In genomic region chr15:63531586-63531985, GRCh38 we compare ENCODE assay signal across 14 cellular contexts. TPM values are rescaled to one million over a fixed set of nuclear protein-coding genes. Genes with fewer than 3 reads are reported as not detected.
DNase-seq lines count a peak whose midpoint lies in the region; ATAC-seq and TF ChIP-seq lines count a peak whose summit lies in the region.
"Had no signal": no experiment of that assay in that cellular context is flagged by ENCODE, and none has a peak within 500 bp of the region (broad histone marks: within the 10 kb centered on the region; RNA-seq: fewer than 3 reads in every experiment).

No MANE protein-coding gene starts in this region.

- TF ChIP-seq POLR2A in NB4 (IDR thresholded peaks at IDR 0.05; ENCODE audit: extremely low read depth, insufficient read length), result no peak

- peaks cover 2% of the 10 kb centered on the region for H3K9me3 Mint-ChIP-seq in activated naive CD8-positive, alpha-beta T cell treated with anti-CD3 and anti-CD28 coated beads for 36 hours
- H3K9me3 Mint-ChIP-seq in activated naive CD8-positive, alpha-beta T cell treated with anti-CD3 and anti-CD28 coated beads, Interleukin-2, amount 50 U/mL, for 24 hours, result no peaks in the 10 kb centered on the region
- H3K9me3 Mint-ChIP-seq in type B pancreatic cell, result no peaks in the 10 kb centered on the region

- H3K4me1 Mint-ChIP-seq in activated naive CD8-positive, alpha-beta T cell treated with anti-CD3 and anti-CD28 coated beads for 36 hours, result peaks cover 77% of the 10 kb centered on the region
- peaks cover 89% of the 10 kb centered on the region for H3K4me1 Mint-ChIP-seq in activated naive CD8-positive, alpha-beta T cell treated with anti-CD3 and anti-CD28 coated beads, Interleukin-2, amount 50 U/mL, for 24 hours
- peaks cover 27% of the 10 kb centered on the region for H3K4me1 Mint-ChIP-seq in type B pancreatic cell (ENCODE audit: unreplicated experiment)

- H3K36me3 Mint-ChIP-seq in activated naive CD8-positive, alpha-beta T cell treated with anti-CD3 and anti-CD28 coated beads for 36 hours, result peaks cover 32% of the 10 kb centered on the region
- peaks cover 12% of the 10 kb centered on the region for H3K36me3 Mint-ChIP-seq in activated naive CD8-positive, alpha-beta T cell treated with anti-CD3 and anti-CD28 coated beads, Interleukin-2, amount 50 U/mL, for 24 hours (ENCODE audit: low read depth)
- peaks cover 7% of the 10 kb centered on the region for H3K36me3 Mint-ChIP-seq in type B pancreatic cell

- TF ChIP-seq CTCF in NB4 (IDR thresholded peaks at IDR 0.05; ENCODE audit: low read depth, low read length), result peak; percentile 38
- TF ChIP-seq CTCF in epithelial cell of proximal tubule (conservative IDR thresholded peaks at IDR 0.05; ENCODE audit: low read depth, low read length), result peak; percentile 46
- peak; percentile 56 for TF ChIP-seq CTCF in type B pancreatic cell (conservative IDR thresholded peaks at IDR 0.05)

- H3K4me3 Mint-ChIP-seq in activated naive CD8-positive, alpha-beta T cell treated with anti-CD3 and anti-CD28 coated beads for 36 hours, result no peak overlapping the region
- H3K4me3 Mint-ChIP-seq in activated naive CD8-positive, alpha-beta T cell treated with anti-CD3 and anti-CD28 coated beads, Interleukin-2, amount 50 U/mL, for 24 hours, result no peak overlapping the region
- no peak overlapping the region for H3K4me3 Mint-ChIP-seq in type B pancreatic cell

- no peak for DNase-seq in activated naive CD8-positive, alpha-beta T cell treated with anti-CD3 and anti-CD28 coated beads for 36 hours
- DNase-seq in activated naive CD8-positive, alpha-beta T cell treated with anti-CD3 and anti-CD28 coated beads, Interleukin-2, amount 50 U/mL, for 24 hours, result no peak
- DNase-seq in NB4 (ENCODE audit: low read depth), result peak; percentile 29
- DNase-seq in epithelial cell of proximal tubule (ENCODE audit: low read depth), result no peak
- DNase-seq in type B pancreatic cell (ENCODE audit: extremely low spot score, unreplicated experiment), result no peak
- no peak for DNase-seq in cortex of kidney (lab: John Stamatoyannopoulos, UW)
- DNase-seq in NCI-H1930 (lab: John Stamatoyannopoulos, UW), result no peak
- DNase-seq: activated CD8-positive, alpha-beta memory T cell treated with anti-CD3 and anti-CD28 coated beads for 24 hours; body of pancreas; SJCRH30; stomach had no signal

- no peak for ATAC-seq in activated naive CD8-positive, alpha-beta T cell treated with anti-CD3 and anti-CD28 coated beads, Interleukin-2, amount 50 U/mL, for 24 hours
- ATAC-seq in HG03439 (IDR thresholded peaks at IDR 0.05; ENCODE audit: unreplicated experiment), result no peak
- ATAC-seq: body of pancreas had no signal

- no peak overlapping the region for H3K4me3 ChIP-seq in NB4 (ENCODE audit: low read depth, low read length)
- no peak overlapping the region for H3K4me3 ChIP-seq in epithelial cell of proximal tubule (ENCODE audit: low read depth, low read length)
- H3K4me3 ChIP-seq: BLaER1 treated with 17β-estradiol and CSF1 and Interleukin-3, amounts not matched to agents 10 nM and 100 nM; body of pancreas; GM23248; SJCRH30; stomach had no signal

- no peaks in the 10 kb centered on the region for H3K27me3 Mint-ChIP-seq in activated naive CD8-positive, alpha-beta T cell treated with anti-CD3 and anti-CD28 coated beads for 36 hours
- no peaks in the 10 kb centered on the region for H3K27me3 Mint-ChIP-seq in activated naive CD8-positive, alpha-beta T cell treated with anti-CD3 and anti-CD28 coated beads, Interleukin-2, amount 50 U/mL, for 24 hours
- H3K27me3 Mint-ChIP-seq in type B pancreatic cell, result no peaks in the 10 kb centered on the region

- peak overlapping the region; percentile 10 for H3K27ac Mint-ChIP-seq in activated naive CD8-positive, alpha-beta T cell treated with anti-CD3 and anti-CD28 coated beads for 36 hours
- H3K27ac Mint-ChIP-seq in activated naive CD8-positive, alpha-beta T cell treated with anti-CD3 and anti-CD28 coated beads, Interleukin-2, amount 50 U/mL, for 24 hours, result no peak overlapping the region
- no peak overlapping the region for H3K27ac Mint-ChIP-seq in type B pancreatic cell

RNA-seq across cellular contexts. Expression of gene USP3, which starts 27.2 kb away (rescaled TPM):
- total RNA-seq in activated naive CD8-positive, alpha-beta T cell treated with anti-CD3 and anti-CD28 coated beads for 36 hours, result 10 to 100 TPM; 42.2 to 46.0 TPM
- 31.4 and 34.2 TPM in 2 replicates for total RNA-seq in epithelial cell of proximal tubule
- 42.3 and 57.3 TPM in 2 replicates for total RNA-seq in type B pancreatic cell (ENCODE audit: low replicate concordance)
